In the genomic region with DNA sequence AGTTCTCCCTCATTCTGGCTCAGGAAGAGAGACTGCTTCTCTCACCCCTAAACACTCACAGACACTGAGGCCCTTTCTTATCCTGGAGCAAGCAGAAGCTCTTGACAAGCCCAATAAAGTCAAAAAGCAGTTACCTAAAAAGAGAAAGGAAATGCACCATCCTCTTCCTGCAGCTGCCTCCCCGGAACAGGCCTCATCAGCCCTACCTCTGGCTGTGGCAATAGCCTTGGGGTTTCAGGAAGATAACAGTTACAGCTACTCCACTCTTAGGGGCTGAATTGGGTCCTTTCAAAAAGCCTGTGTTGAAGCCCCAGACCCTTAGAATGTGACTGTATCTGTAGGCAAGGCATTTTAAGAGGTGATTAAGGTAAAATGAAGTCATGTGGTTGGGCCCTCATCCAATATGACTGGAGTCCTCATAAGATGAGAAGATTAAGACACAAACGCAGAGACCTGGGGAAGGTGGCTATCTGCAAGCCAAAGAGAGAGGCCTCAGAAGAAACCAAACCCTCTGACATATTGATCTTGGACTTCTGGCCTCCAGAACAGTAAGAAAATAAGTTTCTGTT, we compare ENCODE assay signal across 1 cellular context.
TF ChIP-seq lines count a peak whose summit lies in the region.

No MANE protein-coding gene starts in this region.

TF ChIP-seq in K562, 482 proteins besides CTCF, POLR2A, EP300 and RAD21:
- TF ChIP-seq JUND (IDR thresholded peaks at IDR 0.05; ENCODE audit: borderline replicate concordance, low read depth, low read length): no peak
- peak; percentile 45; the same call in 1 of the 3 replicates for TF ChIP-seq JUND (tag; IDR thresholded peaks at IDR 0.05; ENCODE audit: borderline replicate concordance, low read depth, low read length)
- TF ChIP-seq, protein P1, sequence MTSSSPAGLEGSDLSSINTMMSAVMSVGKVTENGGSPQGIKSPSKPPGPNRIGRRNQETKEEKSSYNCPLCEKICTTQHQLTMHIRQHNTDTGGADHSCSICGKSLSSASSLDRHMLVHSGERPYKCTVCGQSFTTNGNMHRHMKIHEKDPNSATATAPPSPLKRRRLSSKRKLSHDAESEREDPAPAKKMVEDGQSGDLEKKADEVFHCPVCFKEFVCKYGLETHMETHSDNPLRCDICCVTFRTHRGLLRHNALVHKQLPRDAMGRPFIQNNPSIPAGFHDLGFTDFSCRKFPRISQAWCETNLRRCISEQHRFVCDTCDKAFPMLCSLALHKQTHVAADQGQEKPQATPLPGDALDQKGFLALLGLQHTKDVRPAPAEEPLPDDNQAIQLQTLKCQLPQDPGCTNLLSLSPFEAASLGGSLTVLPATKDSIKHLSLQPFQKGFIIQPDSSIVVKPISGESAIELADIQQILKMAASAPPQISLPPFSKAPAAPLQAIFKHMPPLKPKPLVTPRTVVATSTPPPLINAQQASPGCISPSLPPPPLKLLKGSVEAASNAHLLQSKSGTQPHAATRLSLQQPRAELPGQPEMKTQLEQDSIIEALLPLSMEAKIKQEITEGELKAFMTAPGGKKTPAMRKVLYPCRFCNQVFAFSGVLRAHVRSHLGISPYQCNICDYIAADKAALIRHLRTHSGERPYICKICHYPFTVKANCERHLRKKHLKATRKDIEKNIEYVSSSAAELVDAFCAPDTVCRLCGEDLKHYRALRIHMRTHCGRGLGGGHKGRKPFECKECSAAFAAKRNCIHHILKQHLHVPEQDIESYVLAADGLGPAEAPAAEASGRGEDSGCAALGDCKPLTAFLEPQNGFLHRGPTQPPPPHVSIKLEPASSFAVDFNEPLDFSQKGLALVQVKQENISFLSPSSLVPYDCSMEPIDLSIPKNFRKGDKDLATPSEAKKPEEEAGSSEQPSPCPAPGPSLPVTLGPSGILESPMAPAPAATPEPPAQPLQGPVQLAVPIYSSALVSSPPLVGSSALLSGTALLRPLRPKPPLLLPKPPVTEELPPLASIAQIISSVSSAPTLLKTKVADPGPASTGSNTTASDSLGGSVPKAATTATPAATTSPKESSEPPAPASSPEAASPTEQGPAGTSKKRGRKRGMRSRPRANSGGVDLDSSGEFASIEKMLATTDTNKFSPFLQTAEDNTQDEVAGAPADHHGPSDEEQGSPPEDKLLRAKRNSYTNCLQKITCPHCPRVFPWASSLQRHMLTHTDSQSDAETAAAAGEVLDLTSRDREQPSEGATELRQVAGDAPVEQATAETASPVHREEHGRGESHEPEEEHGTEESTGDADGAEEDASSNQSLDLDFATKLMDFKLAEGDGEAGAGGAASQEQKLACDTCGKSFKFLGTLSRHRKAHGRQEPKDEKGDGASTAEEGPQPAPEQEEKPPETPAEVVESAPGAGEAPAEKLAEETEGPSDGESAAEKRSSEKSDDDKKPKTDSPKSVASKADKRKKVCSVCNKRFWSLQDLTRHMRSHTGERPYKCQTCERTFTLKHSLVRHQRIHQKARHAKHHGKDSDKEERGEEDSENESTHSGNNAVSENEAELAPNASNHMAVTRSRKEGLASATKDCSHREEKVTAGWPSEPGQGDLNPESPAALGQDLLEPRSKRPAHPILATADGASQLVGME (CRISPR knock-in tag; IDR thresholded peaks at IDR 0.05): 0 out of 2 replicates have a peak, but pooled peaks have one; percentile 15
- no peak for TF ChIP-seq SRSF1 (IDR thresholded peaks at IDR 0.05; ENCODE audit: low read depth, low read length)
- TF ChIP-seq, protein P2, sequence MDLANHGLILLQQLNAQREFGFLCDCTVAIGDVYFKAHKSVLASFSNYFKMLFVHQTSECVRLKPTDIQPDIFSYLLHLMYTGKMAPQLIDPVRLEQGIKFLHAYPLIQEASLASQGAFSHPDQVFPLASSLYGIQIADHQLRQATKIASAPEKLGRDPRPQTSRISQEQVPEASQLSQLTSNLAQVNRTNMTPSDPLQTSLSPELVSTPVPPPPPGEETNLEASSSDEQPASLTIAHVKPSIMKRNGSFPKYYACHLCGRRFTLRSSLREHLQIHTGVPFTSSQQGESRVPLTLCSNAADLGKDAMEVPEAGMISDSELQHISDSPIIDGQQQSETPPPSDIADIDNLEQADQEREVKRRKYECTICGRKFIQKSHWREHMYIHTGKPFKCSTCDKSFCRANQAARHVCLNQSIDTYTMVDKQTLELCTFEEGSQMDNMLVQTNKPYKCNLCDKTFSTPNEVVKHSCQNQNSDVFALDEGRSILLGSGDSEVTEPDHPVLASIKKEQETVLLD (IDR thresholded peaks at IDR 0.05): no peak
- TF ChIP-seq GATA2 (CRISPR knock-in tag; IDR thresholded peaks at IDR 0.05): peak; percentile 48; the same call in 1 of the 2 replicates
- no peak for TF ChIP-seq RBM14 (IDR thresholded peaks at IDR 0.05; ENCODE audit: borderline replicate concordance, insufficient read depth, low read depth, low read length)
- TF ChIP-seq FOXM1 (IDR thresholded peaks at IDR 0.05; ENCODE audit: low read depth): no peak
- no peak for TF ChIP-seq FOXM1 (CRISPR knock-in tag; IDR thresholded peaks at IDR 0.05; ENCODE audit: low read depth)
- TF ChIP-seq, protein P3, sequence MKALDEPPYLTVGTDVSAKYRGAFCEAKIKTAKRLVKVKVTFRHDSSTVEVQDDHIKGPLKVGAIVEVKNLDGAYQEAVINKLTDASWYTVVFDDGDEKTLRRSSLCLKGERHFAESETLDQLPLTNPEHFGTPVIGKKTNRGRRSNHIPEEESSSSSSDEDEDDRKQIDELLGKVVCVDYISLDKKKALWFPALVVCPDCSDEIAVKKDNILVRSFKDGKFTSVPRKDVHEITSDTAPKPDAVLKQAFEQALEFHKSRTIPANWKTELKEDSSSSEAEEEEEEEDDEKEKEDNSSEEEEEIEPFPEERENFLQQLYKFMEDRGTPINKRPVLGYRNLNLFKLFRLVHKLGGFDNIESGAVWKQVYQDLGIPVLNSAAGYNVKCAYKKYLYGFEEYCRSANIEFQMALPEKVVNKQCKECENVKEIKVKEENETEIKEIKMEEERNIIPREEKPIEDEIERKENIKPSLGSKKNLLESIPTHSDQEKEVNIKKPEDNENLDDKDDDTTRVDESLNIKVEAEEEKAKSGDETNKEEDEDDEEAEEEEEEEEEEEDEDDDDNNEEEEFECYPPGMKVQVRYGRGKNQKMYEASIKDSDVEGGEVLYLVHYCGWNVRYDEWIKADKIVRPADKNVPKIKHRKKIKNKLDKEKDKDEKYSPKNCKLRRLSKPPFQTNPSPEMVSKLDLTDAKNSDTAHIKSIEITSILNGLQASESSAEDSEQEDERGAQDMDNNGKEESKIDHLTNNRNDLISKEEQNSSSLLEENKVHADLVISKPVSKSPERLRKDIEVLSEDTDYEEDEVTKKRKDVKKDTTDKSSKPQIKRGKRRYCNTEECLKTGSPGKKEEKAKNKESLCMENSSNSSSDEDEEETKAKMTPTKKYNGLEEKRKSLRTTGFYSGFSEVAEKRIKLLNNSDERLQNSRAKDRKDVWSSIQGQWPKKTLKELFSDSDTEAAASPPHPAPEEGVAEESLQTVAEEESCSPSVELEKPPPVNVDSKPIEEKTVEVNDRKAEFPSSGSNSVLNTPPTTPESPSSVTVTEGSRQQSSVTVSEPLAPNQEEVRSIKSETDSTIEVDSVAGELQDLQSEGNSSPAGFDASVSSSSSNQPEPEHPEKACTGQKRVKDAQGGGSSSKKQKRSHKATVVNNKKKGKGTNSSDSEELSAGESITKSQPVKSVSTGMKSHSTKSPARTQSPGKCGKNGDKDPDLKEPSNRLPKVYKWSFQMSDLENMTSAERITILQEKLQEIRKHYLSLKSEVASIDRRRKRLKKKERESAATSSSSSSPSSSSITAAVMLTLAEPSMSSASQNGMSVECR (CRISPR knock-in tag; IDR thresholded peaks at IDR 0.05): no peak
- TF ChIP-seq L3MBTL2 (IDR thresholded peaks at IDR 0.05): peak; percentile 42; the same call in 1 of the 2 replicates
- TF ChIP-seq TEAD4 (IDR thresholded peaks at IDR 0.05; ENCODE audit: low read length): 0 out of 2 replicates have a peak, but pooled peaks have one; percentile 12
- no peak for TF ChIP-seq TEAD4 (CRISPR knock-in tag; IDR thresholded peaks at IDR 0.05; ENCODE audit: borderline replicate concordance)
- TF ChIP-seq, protein P4, sequence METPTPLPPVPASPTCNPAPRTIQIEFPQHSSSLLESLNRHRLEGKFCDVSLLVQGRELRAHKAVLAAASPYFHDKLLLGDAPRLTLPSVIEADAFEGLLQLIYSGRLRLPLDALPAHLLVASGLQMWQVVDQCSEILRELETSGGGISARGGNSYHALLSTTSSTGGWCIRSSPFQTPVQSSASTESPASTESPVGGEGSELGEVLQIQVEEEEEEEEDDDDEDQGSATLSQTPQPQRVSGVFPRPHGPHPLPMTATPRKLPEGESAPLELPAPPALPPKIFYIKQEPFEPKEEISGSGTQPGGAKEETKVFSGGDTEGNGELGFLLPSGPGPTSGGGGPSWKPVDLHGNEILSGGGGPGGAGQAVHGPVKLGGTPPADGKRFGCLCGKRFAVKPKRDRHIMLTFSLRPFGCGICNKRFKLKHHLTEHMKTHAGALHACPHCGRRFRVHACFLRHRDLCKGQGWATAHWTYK (CRISPR knock-in tag; IDR thresholded peaks at IDR 0.05): no peak
- TF ChIP-seq ZNF175 (CRISPR knock-in tag; IDR thresholded peaks at IDR 0.05; ENCODE audit: low read depth): 0 out of 2 replicates have a peak, but pooled peaks have one; percentile 56
- TF ChIP-seq, protein P5, sequence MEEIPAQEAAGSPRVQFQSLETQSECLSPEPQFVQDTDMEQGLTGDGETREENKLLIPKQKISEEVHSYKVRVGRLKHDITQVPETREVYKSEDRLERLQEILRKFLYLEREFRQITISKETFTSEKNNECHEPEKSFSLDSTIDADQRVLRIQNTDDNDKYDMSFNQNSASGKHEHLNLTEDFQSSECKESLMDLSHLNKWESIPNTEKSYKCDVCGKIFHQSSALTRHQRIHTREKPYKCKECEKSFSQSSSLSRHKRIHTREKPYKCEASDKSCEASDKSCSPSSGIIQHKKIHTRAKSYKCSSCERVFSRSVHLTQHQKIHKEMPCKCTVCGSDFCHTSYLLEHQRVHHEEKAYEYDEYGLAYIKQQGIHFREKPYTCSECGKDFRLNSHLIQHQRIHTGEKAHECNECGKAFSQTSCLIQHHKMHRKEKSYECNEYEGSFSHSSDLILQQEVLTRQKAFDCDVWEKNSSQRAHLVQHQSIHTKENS (CRISPR knock-in tag; IDR thresholded peaks at IDR 0.05): no peak
- no peak for TF ChIP-seq MIER1 (IDR thresholded peaks at IDR 0.05; ENCODE audit: low read depth)
- TF ChIP-seq BACH1 (tag; IDR thresholded peaks at IDR 0.05): peak; percentile 64; the same call in 1 of the 2 replicates
- TF ChIP-seq, protein P6, sequence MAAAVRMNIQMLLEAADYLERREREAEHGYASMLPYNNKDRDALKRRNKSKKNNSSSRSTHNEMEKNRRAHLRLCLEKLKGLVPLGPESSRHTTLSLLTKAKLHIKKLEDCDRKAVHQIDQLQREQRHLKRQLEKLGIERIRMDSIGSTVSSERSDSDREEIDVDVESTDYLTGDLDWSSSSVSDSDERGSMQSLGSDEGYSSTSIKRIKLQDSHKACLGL (CRISPR knock-in tag; IDR thresholded peaks at IDR 0.05; ENCODE audit: borderline replicate concordance, poor library complexity, severe bottlenecking): no peak
- TF ChIP-seq GABPA (tag; conservative IDR thresholded peaks at IDR 0.05; ENCODE audit: low read depth): peak; percentile 46
- TF ChIP-seq MECOM (CRISPR knock-in tag; IDR thresholded peaks at IDR 0.05): no peak
- TF ChIP-seq HLTF (IDR thresholded peaks at IDR 0.05): no peak
- TF ChIP-seq SMAD1 (IDR thresholded peaks at IDR 0.05; ENCODE audit: low read depth, low read length, partially characterized antibody): no peak
- TF ChIP-seq, protein P7, sequence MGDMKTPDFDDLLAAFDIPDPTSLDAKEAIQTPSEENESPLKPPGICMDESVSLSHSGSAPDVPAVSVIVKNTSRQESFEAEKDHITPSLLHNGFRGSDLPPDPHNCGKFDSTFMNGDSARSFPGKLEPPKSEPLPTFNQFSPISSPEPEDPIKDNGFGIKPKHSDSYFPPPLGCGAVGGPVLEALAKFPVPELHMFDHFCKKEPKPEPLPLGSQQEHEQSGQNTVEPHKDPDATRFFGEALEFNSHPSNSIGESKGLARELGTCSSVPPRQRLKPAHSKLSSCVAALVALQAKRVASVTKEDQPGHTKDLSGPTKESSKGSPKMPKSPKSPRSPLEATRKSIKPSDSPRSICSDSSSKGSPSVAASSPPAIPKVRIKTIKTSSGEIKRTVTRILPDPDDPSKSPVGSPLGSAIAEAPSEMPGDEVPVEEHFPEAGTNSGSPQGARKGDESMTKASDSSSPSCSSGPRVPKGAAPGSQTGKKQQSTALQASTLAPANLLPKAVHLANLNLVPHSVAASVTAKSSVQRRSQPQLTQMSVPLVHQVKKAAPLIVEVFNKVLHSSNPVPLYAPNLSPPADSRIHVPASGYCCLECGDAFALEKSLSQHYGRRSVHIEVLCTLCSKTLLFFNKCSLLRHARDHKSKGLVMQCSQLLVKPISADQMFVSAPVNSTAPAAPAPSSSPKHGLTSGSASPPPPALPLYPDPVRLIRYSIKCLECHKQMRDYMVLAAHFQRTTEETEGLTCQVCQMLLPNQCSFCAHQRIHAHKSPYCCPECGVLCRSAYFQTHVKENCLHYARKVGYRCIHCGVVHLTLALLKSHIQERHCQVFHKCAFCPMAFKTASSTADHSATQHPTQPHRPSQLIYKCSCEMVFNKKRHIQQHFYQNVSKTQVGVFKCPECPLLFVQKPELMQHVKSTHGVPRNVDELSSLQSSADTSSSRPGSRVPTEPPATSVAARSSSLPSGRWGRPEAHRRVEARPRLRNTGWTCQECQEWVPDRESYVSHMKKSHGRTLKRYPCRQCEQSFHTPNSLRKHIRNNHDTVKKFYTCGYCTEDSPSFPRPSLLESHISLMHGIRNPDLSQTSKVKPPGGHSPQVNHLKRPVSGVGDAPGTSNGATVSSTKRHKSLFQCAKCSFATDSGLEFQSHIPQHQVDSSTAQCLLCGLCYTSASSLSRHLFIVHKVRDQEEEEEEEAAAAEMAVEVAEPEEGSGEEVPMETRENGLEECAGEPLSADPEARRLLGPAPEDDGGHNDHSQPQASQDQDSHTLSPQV (IDR thresholded peaks at IDR 0.05): 0 out of 2 replicates have a peak, but pooled peaks have one; percentile 23
